In genomic region chr14:104953097-104953496, GRCh38 we compare ENCODE assay signal across 1 cellular context.
TF ChIP-seq lines count a peak whose summit lies in the region.

No MANE protein-coding gene starts in this region.

TF ChIP-seq in HCT116, 20 proteins besides CTCF, POLR2A, EP300 and RAD21:
- no peak for TF ChIP-seq ATF3 (IDR thresholded peaks at IDR 0.05)
- TF ChIP-seq TCF7L2 (IDR thresholded peaks at IDR 0.05; ENCODE audit: borderline replicate concordance, extremely low read depth, insufficient read depth, insufficient read length): no peak
- TF ChIP-seq EZH2phosphoT487 (IDR thresholded peaks at IDR 0.05; ENCODE audit: borderline replicate concordance): no peak
- TF ChIP-seq JUND (IDR thresholded peaks at IDR 0.05): no peak
- no peak for TF ChIP-seq ZBTB33 (IDR thresholded peaks at IDR 0.05; ENCODE audit: extremely low read depth, insufficient replicate concordance, low read length)
- no peak for TF ChIP-seq CBX3 (IDR thresholded peaks at IDR 0.05; ENCODE audit: low read depth)
- TF ChIP-seq CEBPB (IDR thresholded peaks at IDR 0.05; ENCODE audit: low read depth): no peak
- TF ChIP-seq YY1 (IDR thresholded peaks at IDR 0.05; ENCODE audit: extremely low read depth, insufficient replicate concordance, low read depth, low read length): no peak
- no peak for TF ChIP-seq EGR1 (IDR thresholded peaks at IDR 0.05; ENCODE audit: low read depth)
- no peak for TF ChIP-seq SRF (IDR thresholded peaks at IDR 0.05; ENCODE audit: low read depth)
- TF ChIP-seq POLR2AphosphoS5 (IDR thresholded peaks at IDR 0.05; ENCODE audit: low read depth, low read length): no peak
- no peak for TF ChIP-seq REST (IDR thresholded peaks at IDR 0.05; ENCODE audit: low read depth)
